Comparison of ENCODE assay signal across 1 cellular context in genomic region chr3:11591401-11592266, GRCh38.
TF ChIP-seq lines count a peak whose summit lies in the region.

No MANE protein-coding gene starts in this region.

TF ChIP-seq in HepG2, 621 proteins besides CTCF, POLR2A, EP300 and RAD21 (continued from another document):
- TF ChIP-seq, protein P1, sequence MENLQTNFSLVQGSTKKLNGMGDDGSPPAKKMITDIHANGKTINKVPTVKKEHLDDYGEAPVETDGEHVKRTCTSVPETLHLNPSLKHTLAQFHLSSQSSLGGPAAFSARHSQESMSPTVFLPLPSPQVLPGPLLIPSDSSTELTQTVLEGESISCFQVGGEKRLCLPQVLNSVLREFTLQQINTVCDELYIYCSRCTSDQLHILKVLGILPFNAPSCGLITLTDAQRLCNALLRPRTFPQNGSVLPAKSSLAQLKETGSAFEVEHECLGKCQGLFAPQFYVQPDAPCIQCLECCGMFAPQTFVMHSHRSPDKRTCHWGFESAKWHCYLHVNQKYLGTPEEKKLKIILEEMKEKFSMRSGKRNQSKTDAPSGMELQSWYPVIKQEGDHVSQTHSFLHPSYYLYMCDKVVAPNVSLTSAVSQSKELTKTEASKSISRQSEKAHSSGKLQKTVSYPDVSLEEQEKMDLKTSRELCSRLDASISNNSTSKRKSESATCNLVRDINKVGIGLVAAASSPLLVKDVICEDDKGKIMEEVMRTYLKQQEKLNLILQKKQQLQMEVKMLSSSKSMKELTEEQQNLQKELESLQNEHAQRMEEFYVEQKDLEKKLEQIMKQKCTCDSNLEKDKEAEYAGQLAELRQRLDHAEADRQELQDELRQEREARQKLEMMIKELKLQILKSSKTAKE (CRISPR knock-in tag; IDR thresholded peaks at IDR 0.05; ENCODE audit: borderline replicate concordance), result no peak
- TF ChIP-seq ZKSCAN1 (IDR thresholded peaks at IDR 0.05; ENCODE audit: low read length) (no peak), ZFP1 (CRISPR knock-in tag; IDR thresholded peaks at IDR 0.05) (no peak), BORCS8-MEF2B (CRISPR knock-in tag; IDR thresholded peaks at IDR 0.05) (no peak), NFE2 (CRISPR knock-in tag; IDR thresholded peaks at IDR 0.05) (no peak), GATA4 (IDR thresholded peaks at IDR 0.05; ENCODE audit: borderline replicate concordance, low read depth) (no peak), MAZ (IDR thresholded peaks at IDR 0.05; ENCODE audit: borderline replicate concordance, low read depth, low read length) (no peak), MAZ (CRISPR knock-in tag; IDR thresholded peaks at IDR 0.05; ENCODE audit: low read depth) (no peak), MIER2 (CRISPR knock-in tag; IDR thresholded peaks at IDR 0.05) (no peak)
- TF ChIP-seq, protein P2, sequence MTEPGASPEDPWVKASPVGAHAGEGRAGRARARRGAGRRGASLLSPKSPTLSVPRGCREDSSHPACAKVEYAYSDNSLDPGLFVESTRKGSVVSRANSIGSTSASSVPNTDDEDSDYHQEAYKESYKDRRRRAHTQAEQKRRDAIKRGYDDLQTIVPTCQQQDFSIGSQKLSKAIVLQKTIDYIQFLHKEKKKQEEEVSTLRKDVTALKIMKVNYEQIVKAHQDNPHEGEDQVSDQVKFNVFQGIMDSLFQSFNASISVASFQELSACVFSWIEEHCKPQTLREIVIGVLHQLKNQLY (CRISPR knock-in tag; IDR thresholded peaks at IDR 0.05), result no peak
